ENCODE assay signal across 9 cellular contexts in the genomic region with DNA sequence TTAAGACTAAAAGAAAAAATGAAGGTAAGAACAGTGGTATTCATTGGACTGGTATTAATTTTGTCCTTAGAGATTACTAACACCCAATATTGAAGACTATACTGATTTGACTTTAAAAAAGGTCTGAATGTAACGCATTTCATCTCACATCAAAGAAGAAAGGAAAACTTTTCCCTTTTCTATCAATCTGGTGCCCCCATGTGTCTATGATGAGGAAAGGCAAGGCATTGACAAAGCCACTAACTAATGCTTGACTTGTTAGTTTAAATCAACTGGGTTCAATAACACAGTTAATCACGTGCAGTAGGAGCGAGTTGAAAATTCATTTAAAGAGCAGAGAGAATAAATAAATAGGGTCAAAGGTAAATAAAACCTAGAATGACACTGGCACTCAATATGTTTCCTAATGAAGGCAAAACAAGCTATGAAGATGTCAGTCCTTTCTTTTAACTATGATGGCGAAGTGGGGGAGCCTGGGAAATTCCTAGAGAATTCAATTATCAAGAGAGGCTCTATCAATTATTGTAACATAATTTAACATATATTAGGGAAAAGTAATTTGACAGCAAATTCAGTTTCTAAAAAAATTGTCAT.
A peak's percentile ranks its signal among the peaks of the same experiment; 100 is the strongest.
DNase-seq lines count a peak whose midpoint lies in the region; ATAC-seq and TF ChIP-seq lines count a peak whose summit lies in the region.
"Had no signal": no experiment of that assay in that cellular context is flagged by ENCODE, and none has a peak within 500 bp of the region (broad histone marks: within the 10 kb centered on the region; RNA-seq: fewer than 3 reads in every experiment).

No MANE protein-coding gene starts in this region.

- H3K4me1 ChIP-seq in adrenal gland (replicated peaks in 1 of 2) (no peaks in the 10 kb centered on the region), upper lobe of right lung (no peaks in the 10 kb centered on the region)
- H3K4me1 ChIP-seq in naive thymus-derived CD4-positive, alpha-beta T cell (ENCODE audit: control insufficient read depth in 2 of 2, insufficient read depth in 2 of 2, low read length in 2 of 2): peaks cover 0 to 11% of the 10 kb centered on the region in 2 donors

- no peak overlapping the region for H3K4me3 Mint-ChIP-seq in naive thymus-derived CD4-positive, alpha-beta T cell

- peaks cover 12 to 37% (median 28%) of the 10 kb centered on the region in 7 donors for H3K4me1 Mint-ChIP-seq in naive thymus-derived CD4-positive, alpha-beta T cell

- peak overlapping the region in 1 of 9 donors; percentile 72 for H3K27ac Mint-ChIP-seq in naive thymus-derived CD4-positive, alpha-beta T cell

- 28 to 33% (median 31%) methylated on average over 4 of the region's 4 CpGs for WGBS in adrenal gland, 4 donors

- DNase-seq in GM12865 (ENCODE audit: low read depth): peak; percentile 40
- DNase-seq in LoVo (ENCODE audit: low spot score): peak; percentile 55
- no peak for DNase-seq in adrenal gland
- DNase-seq in iPS-NIHi7 (ENCODE audit: extremely low spot score): peak; percentile 24
- DNase-seq in upper lobe of right lung: no peak
- no peak for DNase-seq in activated CD8-positive, alpha-beta memory T cell treated with anti-CD3 and anti-CD28 coated beads, Interleukin-2, amount 50 U/mL, for 48 hours
- DNase-seq in naive thymus-derived CD4-positive, alpha-beta T cell: no peak

- peaks cover 7 to 52% (median 32%) of the 10 kb centered on the region in 5 donors for H3K36me3 Mint-ChIP-seq in naive thymus-derived CD4-positive, alpha-beta T cell

- intact Hi-C loops in adrenal gland (cut with DNase I) (loop anchor here (5.0 to 10.0 kb wide), 4 partner anchors 91 to 226 kb away; no protein-coding TSS in a partner anchor), upper lobe of right lung (cut with DNase I) (no loop called here)
- intact Hi-C loops in naive thymus-derived CD4-positive, alpha-beta T cell (cut with micrococcal nuclease): loop anchor here (1.0 to 10.0 kb wide), 5 partner anchors 94 to 582 kb away; partner anchors contain the start of gene CDK1 (in 1 of the 2)

- no peaks in the 10 kb centered on the region for H3K36me3 ChIP-seq in adrenal gland (replicated peaks in 1 of 2)
- no peaks in the 10 kb centered on the region for H3K36me3 ChIP-seq in upper lobe of right lung
- H3K36me3 ChIP-seq in naive thymus-derived CD4-positive, alpha-beta T cell (ENCODE audit: control insufficient read depth in 2 of 3, insufficient read depth in 3 of 3, low read length in 3 of 3): peaks cover 0 to 27% (median 0%) of the 10 kb centered on the region in 3 experiments
- H3K36me3 ChIP-seq: neutrophil had no signal

- H3K27ac ChIP-seq in adrenal gland (no peak overlapping the region), upper lobe of right lung (no peak overlapping the region)
- no peak overlapping the region for H3K27ac ChIP-seq in naive thymus-derived CD4-positive, alpha-beta T cell (ENCODE audit: low read depth, low read length)
- H3K27ac ChIP-seq: neutrophil had no signal

- H3K9me3 Mint-ChIP-seq in naive thymus-derived CD4-positive, alpha-beta T cell: peaks cover 0 to 27% (median 9%) of the 10 kb centered on the region in 11 donors

- peak; percentile 59 for TF ChIP-seq CTCF in GM12865 (IDR thresholded peaks at IDR 0.05; ENCODE audit: insufficient read depth, low read depth, low read length, missing control alignments)
- peak; percentile 37 to 77 (median 69) for TF ChIP-seq CTCF in adrenal gland (IDR thresholded peaks at IDR 0.05)
- TF ChIP-seq CTCF in upper lobe of right lung (IDR thresholded peaks at IDR 0.05): peak; percentile 67

- ATAC-seq in upper lobe of right lung (no peak), GM19455 (IDR thresholded peaks at IDR 0.05; ENCODE audit: unreplicated experiment) (no peak)
- no peak for ATAC-seq in naive thymus-derived CD4-positive, alpha-beta T cell

- POLR2A ChIA-PET in naive thymus-derived CD4-positive, alpha-beta T cell (lab: Charles Lee): no interaction called here

- CTCF ChIA-PET in naive thymus-derived CD4-positive, alpha-beta T cell (lab: Charles Lee): interaction anchor here (0.9 to 1.1 kb wide), 2 partner anchors 560 to 583 kb away, joined by 3 to 4 read pairs; no protein-coding TSS in a partner anchor

- H3K9me3 ChIP-seq in adrenal gland (replicated peaks in 1 of 3) (no peaks in the 10 kb centered on the region), upper lobe of right lung (no peaks in the 10 kb centered on the region)
- H3K9me3 ChIP-seq in naive thymus-derived CD4-positive, alpha-beta T cell (ENCODE audit: control insufficient read depth in 2 of 3, low read length in 3 of 3): no peaks in the 10 kb centered on the region
- H3K9me3 ChIP-seq: neutrophil had no signal

- H3K4me3 ChIP-seq in GM12865 (ENCODE audit: low read depth, low read length) (no peak overlapping the region), adrenal gland (no peak overlapping the region), upper lobe of right lung (no peak overlapping the region)
- H3K4me3 ChIP-seq in naive thymus-derived CD4-positive, alpha-beta T cell (ENCODE audit: low read length): no peak overlapping the region

- no peaks in the 10 kb centered on the region for H3K27me3 Mint-ChIP-seq in naive thymus-derived CD4-positive, alpha-beta T cell

- TF ChIP-seq POLR2A in adrenal gland (IDR thresholded peaks at IDR 0.05): no peak

- no peaks in the 10 kb centered on the region for H3K27me3 ChIP-seq in adrenal gland
- H3K27me3 ChIP-seq in upper lobe of right lung: no peaks in the 10 kb centered on the region
- H3K27me3 ChIP-seq in naive thymus-derived CD4-positive, alpha-beta T cell (ENCODE audit: control insufficient read depth in 2 of 2, insufficient read depth in 2 of 2, low read length in 2 of 2): no peaks in the 10 kb centered on the region
- H3K27me3 ChIP-seq: neutrophil had no signal

Comparison
In these comparisons a context has a peak if more than half of its experiments do, and no peak if none do; other contexts are left out.
1. DNase-seq: peak in GM12865 (single experiment), LoVo (single experiment) and iPS-NIHi7 (single experiment); none in adrenal gland (0 of 7), upper lobe of right lung (single experiment), activated CD8-positive, alpha-beta memory T cell treated with anti-CD3 and anti-CD28 coated beads, Interleukin-2, amount 50 U/mL, for 48 hours (single experiment) and naive thymus-derived CD4-positive, alpha-beta T cell (0 of 9).
2. Peak in every context shown above with its lines, with median percentiles within 50 percentile points of each other: CTCF ChIP-seq.